14 cellular contexts compared by ENCODE assay signal in the genomic region with DNA sequence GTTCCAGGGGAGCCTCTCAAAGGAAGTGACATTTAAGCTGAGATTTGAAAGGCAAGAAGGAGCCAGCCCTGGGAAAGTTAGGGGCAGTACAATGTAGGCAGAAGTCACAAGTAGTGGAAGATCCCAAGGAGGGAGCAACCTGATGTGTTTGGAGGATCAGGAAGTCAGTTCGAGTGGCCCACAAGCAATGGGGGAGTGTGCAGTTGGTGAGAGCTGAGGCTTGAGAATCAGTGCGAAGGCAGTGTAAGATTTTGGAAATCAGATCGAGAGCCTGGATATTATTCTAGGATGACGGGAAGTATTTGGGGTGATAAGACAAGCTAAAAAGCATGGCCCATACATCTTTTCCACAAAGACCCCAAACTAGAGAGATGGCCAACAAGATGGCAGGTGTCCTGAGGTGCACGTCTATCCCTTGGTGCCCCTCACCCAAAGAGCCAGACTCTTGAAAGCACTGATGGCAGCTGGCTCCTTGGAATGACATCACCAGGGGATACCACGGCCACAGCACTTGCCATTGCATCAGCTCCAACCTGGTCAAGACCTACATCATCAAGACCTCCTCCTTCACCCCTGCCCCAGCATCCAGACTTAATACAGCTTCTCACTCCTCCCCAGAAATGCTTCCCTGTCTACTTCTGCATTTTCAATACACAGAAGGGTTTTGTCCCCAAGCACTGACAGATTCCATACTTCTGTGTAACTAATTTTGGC.
DNase-seq lines count a peak whose midpoint lies in the region; ATAC-seq, FAIRE-seq and TF ChIP-seq lines count a peak whose summit lies in the region.
"Had no signal": no experiment of that assay in that cellular context is flagged by ENCODE, and none has a peak within 500 bp of the region (broad histone marks: within the 10 kb centered on the region; RNA-seq: fewer than 3 reads in every experiment).

No MANE protein-coding gene starts in this region.

- H3K4me3 ChIP-seq in heart left ventricle (no peak overlapping the region), upper lobe of right lung (no peak overlapping the region), mucosa of descending colon (no peak overlapping the region)
- H3K4me3 ChIP-seq: BLaER1 treated with 17β-estradiol and CSF1 and Interleukin-3, amounts not matched to agents 10 nM and 100 nM; hepatocyte had no signal

- H3K36me3 Mint-ChIP-seq in T-helper 17 cell (ENCODE audit: low read depth): peaks cover 2% of the 10 kb centered on the region

- peaks cover 48% of the 10 kb centered on the region for H3K4me1 Mint-ChIP-seq in T-helper 17 cell

- no peak overlapping the region for H3K4me3 Mint-ChIP-seq in T-helper 17 cell

- H3K4me1 ChIP-seq in heart left ventricle (peaks cover 0 to 38% (median 6%) of the 10 kb centered on the region in 12 donors), upper lobe of right lung (no peaks in the 10 kb centered on the region), mucosa of descending colon (ENCODE audit: low read depth) (peaks cover 18% of the 10 kb centered on the region)

- 92 to 98% (median 94%) methylated on average over 6 of the region's 6 CpGs for WGBS in heart left ventricle, 4 donors

- H3K27me3 ChIP-seq in heart left ventricle: no peaks in the 10 kb centered on the region
- H3K27me3 ChIP-seq in upper lobe of right lung: no peaks in the 10 kb centered on the region
- H3K27me3 ChIP-seq: BLaER1 treated with 17β-estradiol and CSF1 and Interleukin-3, amounts not matched to agents 10 nM and 100 nM had no signal

- no peak for FAIRE-seq in H54 (lab: Jason Lieb, UNC)
- FAIRE-seq: H1 had no signal

- intact Hi-C loops in heart left ventricle (cut with DNase I): no loop called here
- intact Hi-C loops in Right ventricle myocardium inferior (cut with DNase I): no loop called here
- intact Hi-C loops in upper lobe of right lung (cut with DNase I): no loop called here
- intact Hi-C loops in mucosa of descending colon (cut with DNase I, micrococcal nuclease): no loop called here

- DNase-seq in heart left ventricle (no peak), Right ventricle myocardium inferior (ENCODE audit: missing footprints) (no peak), T-helper 17 cell (no peak), upper lobe of right lung (no peak), mucosa of descending colon (no peak), H54 (ENCODE audit: insufficient read length, low spot score) (no peak)
- DNase-seq in stimulated activated CD4-positive, alpha-beta T cell treated with anti-CD3 and anti-CD28 coated beads, Interleukin-4, amount 100 ng/mL, for 1 hour: no peak
- DNase-seq: caudate nucleus, NCI-H2029 had no signal

- TF ChIP-seq CTCF in heart left ventricle (IDR thresholded peaks at IDR 0.05): no peak
- no peak for TF ChIP-seq CTCF in upper lobe of right lung (IDR thresholded peaks at IDR 0.05)
- TF ChIP-seq CTCF in mucosa of descending colon (IDR thresholded peaks at IDR 0.05): no peak

- ATAC-seq in heart left ventricle: peak in 2 of 4 donors; percentile 13 to 24
- no peak for ATAC-seq in Right ventricle myocardium inferior
- peak; percentile 25 for ATAC-seq in HG03064 (IDR thresholded peaks at IDR 0.05; ENCODE audit: low read depth, unreplicated experiment)
- no peak for ATAC-seq in T-helper 17 cell
- peak; percentile 77 for ATAC-seq in upper lobe of right lung
- ATAC-seq in mucosa of descending colon: no peak

- no peaks in the 10 kb centered on the region for H3K9me3 ChIP-seq in heart left ventricle
- no peaks in the 10 kb centered on the region for H3K9me3 ChIP-seq in T-helper 17 cell (ENCODE audit: control insufficient read depth, low read length, poor library complexity, severe bottlenecking)
- H3K9me3 ChIP-seq in upper lobe of right lung: no peaks in the 10 kb centered on the region
- H3K9me3 ChIP-seq in mucosa of descending colon: no peaks in the 10 kb centered on the region

- no peaks in the 10 kb centered on the region for H3K36me3 ChIP-seq in heart left ventricle
- H3K36me3 ChIP-seq in upper lobe of right lung: no peaks in the 10 kb centered on the region
- H3K36me3 ChIP-seq in mucosa of descending colon (ENCODE audit: low read depth): no peaks in the 10 kb centered on the region

- TF ChIP-seq POLR2A in heart left ventricle (IDR thresholded peaks at IDR 0.05) (no peak), H54 (IDR thresholded peaks at IDR 0.05; ENCODE audit: low read depth, low read length) (no peak)

- H3K27me3 Mint-ChIP-seq in T-helper 17 cell: no peaks in the 10 kb centered on the region

- peak overlapping the region in 11 of 12 donors; percentile 0 to 87 (median 65) for H3K27ac ChIP-seq in heart left ventricle
- H3K27ac ChIP-seq in upper lobe of right lung: no peak overlapping the region
- H3K27ac ChIP-seq: BLaER1 treated with 17β-estradiol and CSF1 and Interleukin-3, amounts not matched to agents 10 nM and 100 nM; hepatocyte; VCaP had no signal

- peak overlapping the region; percentile 2 for H3K27ac Mint-ChIP-seq in T-helper 17 cell

Comparison
In these comparisons a context has a peak if more than half of its experiments do, and no peak if none do; other contexts are left out.
1. ATAC-seq: peak in HG03064 (single experiment) and upper lobe of right lung (single experiment); none in Right ventricle myocardium inferior (single experiment), T-helper 17 cell (single experiment) and mucosa of descending colon (single experiment).